40 cellular contexts compared by ENCODE assay signal in genomic region chr6:22330941-22331340, GRCh38. TPM values are rescaled to one million over a fixed set of nuclear protein-coding genes. Genes with fewer than 3 reads are reported as not detected.
"Had no signal": no experiment of that assay in that cellular context is flagged by ENCODE, and none has a peak within 500 bp of the region (broad histone marks: within the 10 kb centered on the region; RNA-seq: fewer than 3 reads in every experiment).

No MANE protein-coding gene starts in this region.

- H3K27ac Mint-ChIP-seq: activated B cell treated with CpG ODN at 0.5 μM for 24 hours; activated CD4-positive, alpha-beta memory T cell treated with anti-CD3 and anti-CD28 coated beads for 36 hours; activated CD4-positive, alpha-beta T cell treated with anti-CD3 and anti-CD28 coated beads, Interleukin-2, amount 10 ng/mL, durations not matched to agents 24 days and 14 days; activated CD8-positive, alpha-beta T cell treated with anti-CD3 and anti-CD28 coated beads for 36 hours; activated naive CD4-positive, alpha-beta T cell treated with anti-CD3 and anti-CD28 coated beads for 36 hours; activated naive CD4-positive, alpha-beta T cell treated with anti-CD3 and anti-CD28 coated beads, Interleukin-2, amount 50 U/mL, for 72 hours; activated naive CD8-positive, alpha-beta T cell treated with anti-CD3 and anti-CD28 coated beads for 36 hours; activated T-cell treated with anti-CD3 and anti-CD28 coated beads, Interleukin-2, amount 50 U/mL, for 72 hours; activated T-helper 1 cell treated with anti-CD3 and anti-CD28 coated beads, Interleukin-12 subunit alpha, Interleukin-12 subunit beta, Interleukin-2, Interleukin-4 antibody, amounts not matched to agents 30 ng/mL and 10 ng/mL and 1 ng/mL, durations not matched to agents 14 hours and 24 hours and 36 hours; activated T-helper 17 cell treated with anti-CD3 and anti-CD28 coated beads, Interleukin-2, amount 50 U/mL, for 72 hours; T-helper 1 cell treated with Interleukin-12 subunit alpha and Interleukin-12 subunit beta and Interleukin-4 antibody, amounts not matched to agents 30 μg/mL and 1 μg/mL, for 36 hours; T-helper 2 cell treated with Interferon-gamma antibody and Interleukin-4, amounts not matched to agents 5 μg/mL and 100 μg/mL, for 36 hours had no signal

- H3K4me3 ChIP-seq: adrenal gland, body of pancreas, breast epithelium had no signal

- H3K4me1 Mint-ChIP-seq: activated CD4-positive, alpha-beta T cell treated with anti-CD3 and anti-CD28 coated beads, Interleukin-2, amount 10 ng/mL, durations not matched to agents 24 days and 14 days; activated T-helper 17 cell treated with anti-CD3 and anti-CD28 coated beads, Interleukin-2, amount 50 U/mL, for 72 hours had no signal

- H3K4me1 ChIP-seq: adrenal gland, body of pancreas, breast epithelium had no signal

- FAIRE-seq: astrocyte, TTC549 had no signal

- H3K27me3 Mint-ChIP-seq: activated B cell treated with CpG ODN at 0.5 μM for 24 hours; activated CD4-positive, alpha-beta memory T cell treated with anti-CD3 and anti-CD28 coated beads for 36 hours; activated CD4-positive, alpha-beta T cell treated with anti-CD3 and anti-CD28 coated beads, Interleukin-2, amount 10 ng/mL, durations not matched to agents 24 days and 14 days; activated CD8-positive, alpha-beta T cell treated with anti-CD3 and anti-CD28 coated beads for 36 hours; activated naive CD8-positive, alpha-beta T cell treated with anti-CD3 and anti-CD28 coated beads for 36 hours; activated T-helper 17 cell treated with anti-CD3 and anti-CD28 coated beads, Interleukin-2, amount 50 U/mL, for 72 hours had no signal

- ATAC-seq: activated CD8-positive, alpha-beta T cell treated with anti-CD3 and anti-CD28 coated beads for 36 hours; activated naive CD4-positive, alpha-beta T cell treated with anti-CD3 and anti-CD28 coated beads, Interleukin-2, amount 50 U/mL, for 72 hours; activated T-cell treated with anti-CD3 and anti-CD28 coated beads, Interleukin-2, amount 50 U/mL, for 4 hours; activated T-cell treated with anti-CD3 and anti-CD28 coated beads, Interleukin-2, amount 50 U/mL, for 72 hours; activated T-helper 17 cell treated with anti-CD3 and anti-CD28 coated beads, Interleukin-2, amount 50 U/mL, for 72 hours; body of pancreas had no signal

- H3K36me3 ChIP-seq: adrenal gland, brain microvascular endothelial cell, breast epithelium had no signal

- H3K9me3 Mint-ChIP-seq: activated B cell treated with CpG ODN at 0.5 μM for 24 hours; activated CD4-positive, alpha-beta T cell treated with anti-CD3 and anti-CD28 coated beads, Interleukin-2, amount 10 ng/mL, durations not matched to agents 24 days and 14 days; activated CD8-positive, alpha-beta T cell treated with anti-CD3 and anti-CD28 coated beads for 36 hours; activated naive CD8-positive, alpha-beta T cell treated with anti-CD3 and anti-CD28 coated beads for 36 hours; activated T-cell treated with anti-CD3 and anti-CD28 coated beads, Interleukin-2, amount 50 U/mL, for 72 hours; T-helper 1 cell treated with Interleukin-12 subunit alpha and Interleukin-12 subunit beta and Interleukin-4 antibody, amounts not matched to agents 30 μg/mL and 1 μg/mL, for 36 hours; T-helper 2 cell treated with Interferon-gamma antibody and Interleukin-4, amounts not matched to agents 5 μg/mL and 100 μg/mL, for 36 hours had no signal

- H3K4me3 Mint-ChIP-seq: activated B cell treated with CpG ODN at 0.5 μM for 24 hours; activated CD4-positive, alpha-beta memory T cell treated with anti-CD3 and anti-CD28 coated beads for 36 hours; activated CD4-positive, alpha-beta T cell treated with anti-CD3 and anti-CD28 coated beads, Interleukin-2, amount 10 ng/mL, durations not matched to agents 24 days and 14 days; activated CD8-positive, alpha-beta T cell treated with anti-CD3 and anti-CD28 coated beads for 36 hours; activated naive CD4-positive, alpha-beta T cell treated with anti-CD3 and anti-CD28 coated beads for 36 hours; activated naive CD8-positive, alpha-beta T cell treated with anti-CD3 and anti-CD28 coated beads for 36 hours; activated T-cell treated with anti-CD3 and anti-CD28 coated beads, Interleukin-2, amount 50 U/mL, for 4 hours; activated T-cell treated with anti-CD3 and anti-CD28 coated beads, Interleukin-2, amount 50 U/mL, for 72 hours; activated T-helper 1 cell treated with anti-CD3 and anti-CD28 coated beads, Interleukin-12 subunit alpha, Interleukin-12 subunit beta, Interleukin-2, Interleukin-4 antibody, amounts not matched to agents 30 ng/mL and 10 ng/mL and 1 ng/mL, durations not matched to agents 14 hours and 24 hours and 36 hours; activated T-helper 17 cell treated with anti-CD3 and anti-CD28 coated beads, Interleukin-2, amount 50 U/mL, for 72 hours; T-helper 1 cell treated with Interleukin-12 subunit alpha and Interleukin-12 subunit beta and Interleukin-4 antibody, amounts not matched to agents 30 μg/mL and 1 μg/mL, for 36 hours; T-helper 2 cell treated with Interferon-gamma antibody and Interleukin-4, amounts not matched to agents 5 μg/mL and 100 μg/mL, for 36 hours had no signal

- H3K36me3 Mint-ChIP-seq: activated CD4-positive, alpha-beta memory T cell treated with anti-CD3 and anti-CD28 coated beads for 36 hours; activated naive CD4-positive, alpha-beta T cell treated with anti-CD3 and anti-CD28 coated beads, Interleukin-2, amount 50 U/mL, for 72 hours; activated naive CD8-positive, alpha-beta T cell treated with anti-CD3 and anti-CD28 coated beads for 36 hours had no signal

- H3K27ac ChIP-seq: adrenal gland, body of pancreas, brain microvascular endothelial cell, breast epithelium, VCaP had no signal

- H3K27me3 ChIP-seq: adrenal gland, body of pancreas, brain microvascular endothelial cell, breast epithelium had no signal

- H3K9me3 ChIP-seq: adrenal gland, body of pancreas, breast epithelium had no signal

- DNase-seq: activated B cell treated with CpG ODN at 0.5 μM for 24 hours; activated CD4-positive, alpha-beta memory T cell treated with anti-CD3 and anti-CD28 coated beads for 36 hours; activated CD4-positive, alpha-beta T cell treated with anti-CD3 and anti-CD28 coated beads for 4 hours; activated CD4-positive, alpha-beta T cell treated with anti-CD3 and anti-CD28 coated beads, Interleukin-2, amount 10 ng/mL, durations not matched to agents 24 days and 14 days; activated CD4-positive, alpha-beta T cell treated with anti-CD3 and anti-CD28 coated beads, Interleukin-2, amount 50 U/mL, for 1 hour; activated CD4-positive, alpha-beta T cell treated with anti-CD3 and anti-CD28 coated beads, Interleukin-2, amount 50 U/mL, for 4 hours; activated CD4-positive, CD25-positive, alpha-beta regulatory T cell treated with anti-CD3 and anti-CD28 coated beads, Interleukin-2, amount 50 U/mL, for 72 hours; activated CD8-positive, alpha-beta memory T cell treated with anti-CD3 and anti-CD28 coated beads, Interleukin-2, amount 50 U/mL, for 4 hours; activated CD8-positive, alpha-beta T cell treated with anti-CD3 and anti-CD28 coated beads for 36 hours; activated effector memory CD4-positive, alpha-beta T cell treated with anti-CD3 and anti-CD28 coated beads, Interleukin-2, amount 50 U/mL, for 16 hours; activated gamma-delta T cell treated with Interleukin-2 at 50 U/mL for 16 hours; activated naive CD4-positive, alpha-beta T cell; activated naive CD4-positive, alpha-beta T cell treated with anti-CD3 and anti-CD28 coated beads for 36 hours; activated naive CD4-positive, alpha-beta T cell treated with anti-CD3 and anti-CD28 coated beads, Interleukin-2, amount 50 U/mL, for 16 hours; activated naive CD8-positive, alpha-beta T cell treated with anti-CD3 and anti-CD28 coated beads for 36 hours; activated T-cell treated with anti-CD3 and anti-CD28 coated beads for 4 hours; activated T-cell treated with anti-CD3 and anti-CD28 coated beads, Interleukin-2, amount 50 U/mL, for 1 hour; activated T-cell treated with anti-CD3 and anti-CD28 coated beads, Interleukin-2, amount 50 U/mL, for 4 hours; activated T-cell treated with anti-CD3 and anti-CD28 coated beads, Interleukin-2, amount 50 U/mL, for 72 hours; adrenal gland; amniotic stem cell; aorta; body of pancreas; brain microvascular endothelial cell; central memory CD4-positive, alpha-beta T cell; T-helper 1 cell; T-helper 2 cell; T-helper 9 cell had no signal

RNA-seq across cellular contexts. Expression of gene PRL, which starts 34.1 kb away (rescaled TPM):
- total RNA-seq: activated B cell treated with CpG ODN at 0.5 μM for 24 hours; activated CD4-positive, alpha-beta memory T cell treated with anti-CD3 and anti-CD28 coated beads for 36 hours; activated CD4-positive, alpha-beta T cell treated with anti-CD3 and anti-CD28 coated beads, Interleukin-2, amount 10 ng/mL, durations not matched to agents 24 days and 14 days; activated CD8-positive, alpha-beta memory T cell treated with anti-CD3 and anti-CD28 coated beads for 36 hours; activated naive CD4-positive, alpha-beta T cell treated with anti-CD3 and anti-CD28 coated beads for 36 hours; activated naive CD4-positive, alpha-beta T cell treated with anti-CD3 and anti-CD28 coated beads, Interleukin-2, amount 50 U/mL, for 72 hours; activated naive CD8-positive, alpha-beta T cell treated with anti-CD3 and anti-CD28 coated beads for 36 hours; activated T-helper 1 cell treated with anti-CD3 and anti-CD28 coated beads, Interleukin-12 subunit alpha, Interleukin-12 subunit beta, Interleukin-2, Interleukin-4 antibody, amounts not matched to agents 30 ng/mL and 10 ng/mL and 1 ng/mL, durations not matched to agents 14 hours and 24 hours and 36 hours; activated T-helper 17 cell treated with anti-CD3 and anti-CD28 coated beads, Interleukin-2, amount 50 U/mL, for 72 hours; adrenal gland; aorta; astrocyte; body of pancreas; cardiac septum; chondrocyte had no signal
- polyA plus RNA-seq: adrenal gland, aorta had no signal
